1 cellular context compared by ENCODE assay signal in genomic region chr5:176418251-176418650, GRCh38.
TF ChIP-seq lines count a peak whose summit lies in the region.

No MANE protein-coding gene starts in this region.

TF ChIP-seq in HepG2, 621 proteins besides CTCF, POLR2A, EP300 and RAD21 (continued from another document):
- TF ChIP-seq MNT (IDR thresholded peaks at IDR 0.05) (no peak), CHD4 (IDR thresholded peaks at IDR 0.05; ENCODE audit: borderline replicate concordance, low read length) (no peak), MED1 (CRISPR knock-in tag; IDR thresholded peaks at IDR 0.05) (peak; percentile 47; the same call in 1 of the 2 replicates), BCL6 (CRISPR knock-in tag; IDR thresholded peaks at IDR 0.05) (0 out of 2 replicates have a peak, but pooled peaks have one; percentile 23), ETV5 (CRISPR knock-in tag; IDR thresholded peaks at IDR 0.05; ENCODE audit: borderline replicate concordance) (0 out of 2 replicates have a peak, but pooled peaks have one; percentile 22), ATF3 (CRISPR knock-in tag; IDR thresholded peaks at IDR 0.05) (peak; percentile 68; the same call in 1 of the 2 replicates), ZNF460 (CRISPR knock-in tag; IDR thresholded peaks at IDR 0.05; ENCODE audit: borderline replicate concordance) (peak; percentile 38; the same call in 1 of the 2 replicates), JUND (CRISPR knock-in tag; IDR thresholded peaks at IDR 0.05) (0 out of 2 replicates have a peak, but pooled peaks have one; percentile 16), ZNF205 (CRISPR knock-in tag; IDR thresholded peaks at IDR 0.05) (no peak), TEAD3 (CRISPR knock-in tag; optimal IDR thresholded peaks at IDR 0.05; ENCODE audit: borderline replicate concordance) (peak; percentile 71), FOXO1 (CRISPR knock-in tag; IDR thresholded peaks at IDR 0.05) (peak; percentile 67; the same call in 1 of the 2 replicates), CSRNP1 (CRISPR knock-in tag; IDR thresholded peaks at IDR 0.05) (no peak), FOXP1 (IDR thresholded peaks at IDR 0.05) (no peak), FOXP1 (CRISPR knock-in tag; IDR thresholded peaks at IDR 0.05) (peak; percentile 36), SKI (IDR thresholded peaks at IDR 0.05; ENCODE audit: partially characterized antibody) (peak; percentile 95), SAP130 (CRISPR knock-in tag; IDR thresholded peaks at IDR 0.05; ENCODE audit: low read depth) (peak; percentile 38), ARID5B (CRISPR knock-in tag; IDR thresholded peaks at IDR 0.05) (peak; percentile 18; the same call in 1 of the 2 replicates), PITX1 (CRISPR knock-in tag; IDR thresholded peaks at IDR 0.05) (0 out of 2 replicates have a peak, but pooled peaks have one; percentile 44), STAT6 (CRISPR knock-in tag; IDR thresholded peaks at IDR 0.05; ENCODE audit: borderline replicate concordance) (no peak), NR3C1 (CRISPR knock-in tag; IDR thresholded peaks at IDR 0.05) (no peak), FOXA3 (CRISPR knock-in tag; IDR thresholded peaks at IDR 0.05) (no peak), SOX13 (IDR thresholded peaks at IDR 0.05) (no peak), SOX13 (CRISPR knock-in tag; conservative IDR thresholded peaks at IDR 0.05 in 1 of 2, IDR thresholded peaks at IDR 0.05 in 1 of 2) (peak in 1 of 2 experiments; percentile 25; a peak in 1 of 4 replicates)
